Comparison of ENCODE assay signal across 18 cellular contexts in genomic region chr22:40638261-40638660, GRCh38. TPM values are rescaled to one million over a fixed set of nuclear protein-coding genes. Genes with fewer than 3 reads are reported as not detected.
DNase-seq lines count a peak whose midpoint lies in the region; ATAC-seq, FAIRE-seq and TF ChIP-seq lines count a peak whose summit lies in the region.
"Had no signal": no experiment of that assay in that cellular context is flagged by ENCODE, and none has a peak within 500 bp of the region (broad histone marks: within the 10 kb centered on the region; RNA-seq: fewer than 3 reads in every experiment).

No MANE protein-coding gene starts in this region.

- no peak overlapping the region for H3K27ac Mint-ChIP-seq in T-cell

- peak overlapping the region in 1 of 10 donors; percentile 92 for H3K27ac ChIP-seq in heart right ventricle
- peak overlapping the region; percentile 88 for H3K27ac ChIP-seq in keratinocyte (ENCODE audit: control insufficient read depth, insufficient read depth, low read length)
- H3K27ac ChIP-seq in upper lobe of right lung: no peak overlapping the region
- H3K27ac ChIP-seq: ovary had no signal

- TF ChIP-seq CTCF in heart right ventricle (IDR thresholded peaks at IDR 0.05) (no peak), keratinocyte (optimal IDR thresholded peaks at IDR 0.05 in 1 of 3, IDR thresholded peaks at IDR 0.05 in 1 of 3, conservative IDR thresholded peaks at IDR 0.05 in 1 of 3; ENCODE audit: extremely low read depth in 1 of 3, insufficient read depth in 2 of 3, low read length in 3 of 3) (no peak), upper lobe of right lung (IDR thresholded peaks at IDR 0.05) (no peak)

- H3K4me2 ChIP-seq in keratinocyte (ENCODE audit: control insufficient read depth, extremely low read depth, insufficient read depth, low read depth, low read length): peak overlapping the region; percentile 96

- DNase-seq in Right ventricle myocardium inferior (ENCODE audit: missing footprints) (peak; percentile 48), heart right ventricle (no peak), T-cell (no peak), keratinocyte (ENCODE audit: low read depth, low spot score) (peak; percentile 93), upper lobe of right lung (peak; percentile 37), putamen (ENCODE audit: low spot score) (no peak)
- DNase-seq: DMS79 treated with DMSO at 0.1 percent for 48 hours, esophagus squamous epithelium, mammary epithelial cell, NCI-H1436, NCI-H510A, ovary, T-helper 9 cell had no signal

- peaks cover 32% of the 10 kb centered on the region for H3K79me2 ChIP-seq in keratinocyte (ENCODE audit: control insufficient read depth, insufficient read depth, low read length)

- CTCF ChIA-PET in T-cell (lab: Charles Lee): interaction anchor here in 1 of 2 donors (0.6 to 0.7 kb wide), 2 partner anchors 273 to 394 kb away, joined by 3 to 4 read pairs; no protein-coding TSS in a partner anchor

- peak overlapping the region; percentile 94 to 98 (median 97) for H3K4me3 Mint-ChIP-seq in T-cell

- H4K20me1 ChIP-seq in keratinocyte (ENCODE audit: control insufficient read depth, extremely low read depth, insufficient read depth, low read length): peaks cover 11% of the 10 kb centered on the region

- 94 to 97% methylated on average over 16 to 17 of the region's 17 CpGs for WGBS in heart right ventricle, 2 donors

- no peaks in the 10 kb centered on the region for H3K36me3 ChIP-seq in heart right ventricle
- no peaks in the 10 kb centered on the region for H3K36me3 ChIP-seq in keratinocyte (ENCODE audit: control insufficient read depth in 2 of 2, extremely low read depth in 1 of 2, insufficient read depth in 2 of 2, low read length in 2 of 2)
- no peaks in the 10 kb centered on the region for H3K36me3 ChIP-seq in upper lobe of right lung
- H3K36me3 ChIP-seq: esophagus squamous epithelium, ovary, tibial nerve had no signal

- dilution Hi-C loops in keratinocyte (cut with MboI; ENCODE audit: extremely low pct_ligation_motif_present, low sequenced_read_pairs): loop anchor here (25.0 kb wide), 1 partner anchor 101 kb away; no protein-coding TSS in a partner anchor

- no peaks in the 10 kb centered on the region for H3K36me3 Mint-ChIP-seq in T-cell

- no peaks in the 10 kb centered on the region for H3K9me3 Mint-ChIP-seq in T-cell

- intact Hi-C loops in Right ventricle myocardium inferior (cut with DNase I): loop anchor here (5.0 kb wide), 2 partner anchors 41 to 126 kb away; no protein-coding TSS in a partner anchor
- intact Hi-C loops in heart right ventricle (cut with DNase I): loop anchor here in 2 of 10 donors (5.0 kb wide), 1 partner anchor 106 kb away; no protein-coding TSS in a partner anchor
- intact Hi-C loops in upper lobe of right lung (cut with DNase I): no loop called here

- H3K4me3 ChIP-seq in heart right ventricle (peak overlapping the region in 3 of 10 donors; percentile 91 to 99 (median 95)), keratinocyte (ENCODE audit: control insufficient read depth in 2 of 3, extremely low read depth in 1 of 3, insufficient read depth in 2 of 3, low read depth in 1 of 3, low read length in 3 of 3) (peak overlapping the region in 2 of 3 experiments; percentile 72 to 95), upper lobe of right lung (peak overlapping the region; percentile 97)

- no peaks in the 10 kb centered on the region for H3K9me1 ChIP-seq in keratinocyte (ENCODE audit: control insufficient read depth, extremely low read depth, insufficient read depth, low read length)

- H2AFZ ChIP-seq in keratinocyte (ENCODE audit: control insufficient read depth, low read length): no peak overlapping the region

- peak; percentile 86 for FAIRE-seq in keratinocyte (lab: Jason Lieb, UNC)
- FAIRE-seq: colon, RCC 7860 had no signal

- H3K4me1 ChIP-seq in heart right ventricle: peaks cover 3 to 36% (median 30%) of the 10 kb centered on the region in 9 donors
- H3K4me1 ChIP-seq in keratinocyte (ENCODE audit: control insufficient read depth, extremely low read depth, insufficient read depth, low read length): peaks cover 20% of the 10 kb centered on the region
- peaks cover 28% of the 10 kb centered on the region for H3K4me1 ChIP-seq in upper lobe of right lung

- H3K9me3 ChIP-seq in heart right ventricle: no peaks in the 10 kb centered on the region
- no peaks in the 10 kb centered on the region for H3K9me3 ChIP-seq in keratinocyte (ENCODE audit: control insufficient read depth, low read depth, low read length)
- H3K9me3 ChIP-seq in upper lobe of right lung: no peaks in the 10 kb centered on the region
- H3K9me3 ChIP-seq: esophagus squamous epithelium, ovary, tibial nerve had no signal

- ATAC-seq in Right ventricle myocardium inferior (no peak), heart right ventricle (no peak), T-cell (replicated peaks in 1 of 4) (no peak), upper lobe of right lung (no peak), HG02973 (IDR thresholded peaks at IDR 0.05; ENCODE audit: unreplicated experiment) (no peak), HG02970 (IDR thresholded peaks at IDR 0.05; ENCODE audit: low FRiP score, unreplicated experiment) (no peak)

- no peak overlapping the region for H3K9ac ChIP-seq in keratinocyte (ENCODE audit: control insufficient read depth, extremely low read depth, insufficient read depth, low read length)

- H3K27me3 ChIP-seq in heart right ventricle (no peaks in the 10 kb centered on the region), keratinocyte (ENCODE audit: control insufficient read depth, extremely low read depth, insufficient read depth, low read length) (no peaks in the 10 kb centered on the region), upper lobe of right lung (no peaks in the 10 kb centered on the region)
- H3K27me3 ChIP-seq: esophagus squamous epithelium, ovary, tibial nerve had no signal

- POLR2A ChIA-PET in T-cell (lab: Charles Lee): interaction anchor here (0.7 kb wide), 2 partner anchors 157 to 1512 kb away, joined by 3 to 4 read pairs; no protein-coding TSS in a partner anchor

- H3K27me3 Mint-ChIP-seq in T-cell: no peaks in the 10 kb centered on the region

- peaks cover 27 to 30% (median 29%) of the 10 kb centered on the region in 3 donors for H3K4me1 Mint-ChIP-seq in T-cell

RNA-seq across cellular contexts. Expression of gene MRTFA, which starts 1.7 kb away (rescaled TPM):
- total RNA-seq in Right ventricle myocardium inferior (26.7 TPM), heart right ventricle (10 to 100 TPM; 13.2 to 30.9 (median 18.5) TPM), T-cell (100 to 1,000 TPM in 3 of 5 donors, 10 to 100 TPM in 2; 81.9 to 118 (median 114) TPM), upper lobe of right lung (60.4 TPM)
- polyA plus RNA-seq in heart right ventricle (10 to 100 TPM; 19.1 to 24.6 TPM), keratinocyte (5.6 to 14.3 TPM (median 6.5 TPM) in 3 replicates)
- 8.2 TPM for polyA plus RNA-seq in keratinocyte (2011; ENCODE audit: low read depth)
- 4.9 and 10.8 TPM in 2 replicates for polyA plus RNA-seq in keratinocyte (2011; cell fraction: cytosol; rRNA removed)
- 33.6 and 38.9 TPM in 2 replicates for polyA plus RNA-seq in keratinocyte (2011; cell fraction: nucleus; rRNA removed)
- 22.3 and 39.1 TPM in 2 replicates for polyA plus RNA-seq in keratinocyte (2012; ENCODE audit: low replicate concordance)
- polyA minus RNA-seq in keratinocyte: 28.4 to 116 TPM (median 38.1 TPM) in 3 replicates
- 52.6 TPM for polyA minus RNA-seq in keratinocyte (2011; cell fraction: cytosol; rRNA and poly(A)+ RNA removed)
- 49.2 and 94.8 TPM in 2 replicates for polyA minus RNA-seq in keratinocyte (2011; cell fraction: nucleus; rRNA and poly(A)+ RNA removed)

RNA-seq across cellular contexts. Expression of gene MCHR1, which starts 41.0 kb away (rescaled TPM):
- total RNA-seq in Right ventricle myocardium inferior (1.2 TPM), heart right ventricle (1 to 10 TPM in 2 of 10 donors, under 1 TPM in 7, not detected in 1; 0.19 to 1.5 (median 0.37) TPM), T-cell (not detected), upper lobe of right lung (not detected)
- polyA plus RNA-seq in heart right ventricle (under 1 TPM; 0.15 to 0.39 TPM), keratinocyte (0.12 to 0.24 TPM in 2 of 3 replicates, not detected in the other)
- not detected for polyA plus RNA-seq in keratinocyte (2011; ENCODE audit: low read depth)
- 0.11 TPM in 1 of 2 replicates, not detected in the other for polyA plus RNA-seq in keratinocyte (2011; cell fraction: cytosol; rRNA removed)
- polyA plus RNA-seq in keratinocyte (2011; cell fraction: nucleus; rRNA removed): 0.19 and 0.29 TPM in 2 replicates
- polyA plus RNA-seq in keratinocyte (2012; ENCODE audit: low replicate concordance): not detected in 2 replicates
- 1.8 TPM in 1 of 3 replicates, not detected in the others for polyA minus RNA-seq in keratinocyte
- polyA minus RNA-seq in keratinocyte (2011; cell fraction: cytosol; rRNA and poly(A)+ RNA removed): not detected
- not detected in 2 replicates for polyA minus RNA-seq in keratinocyte (2011; cell fraction: nucleus; rRNA and poly(A)+ RNA removed)

Comparison
In these comparisons a context has a peak if more than half of its experiments do, and no peak if none do; other contexts are left out.
1. DNase-seq: peak in Right ventricle myocardium inferior (single experiment), keratinocyte (single experiment) and upper lobe of right lung (single experiment); none in heart right ventricle (0 of 2), T-cell (0 of 34) and putamen (single experiment).